ENCODE assay signal across 1 cellular context in genomic region chr20:64101731-64102621, GRCh38.
A peak's percentile ranks its signal among the peaks of the same experiment; 100 is the strongest.
TF ChIP-seq lines count a peak whose summit lies in the region.

No MANE protein-coding gene starts in this region.

TF ChIP-seq in HepG2, 621 proteins besides CTCF, POLR2A, EP300 and RAD21 (continued from another document and continues in another):
- TF ChIP-seq, protein P1, sequence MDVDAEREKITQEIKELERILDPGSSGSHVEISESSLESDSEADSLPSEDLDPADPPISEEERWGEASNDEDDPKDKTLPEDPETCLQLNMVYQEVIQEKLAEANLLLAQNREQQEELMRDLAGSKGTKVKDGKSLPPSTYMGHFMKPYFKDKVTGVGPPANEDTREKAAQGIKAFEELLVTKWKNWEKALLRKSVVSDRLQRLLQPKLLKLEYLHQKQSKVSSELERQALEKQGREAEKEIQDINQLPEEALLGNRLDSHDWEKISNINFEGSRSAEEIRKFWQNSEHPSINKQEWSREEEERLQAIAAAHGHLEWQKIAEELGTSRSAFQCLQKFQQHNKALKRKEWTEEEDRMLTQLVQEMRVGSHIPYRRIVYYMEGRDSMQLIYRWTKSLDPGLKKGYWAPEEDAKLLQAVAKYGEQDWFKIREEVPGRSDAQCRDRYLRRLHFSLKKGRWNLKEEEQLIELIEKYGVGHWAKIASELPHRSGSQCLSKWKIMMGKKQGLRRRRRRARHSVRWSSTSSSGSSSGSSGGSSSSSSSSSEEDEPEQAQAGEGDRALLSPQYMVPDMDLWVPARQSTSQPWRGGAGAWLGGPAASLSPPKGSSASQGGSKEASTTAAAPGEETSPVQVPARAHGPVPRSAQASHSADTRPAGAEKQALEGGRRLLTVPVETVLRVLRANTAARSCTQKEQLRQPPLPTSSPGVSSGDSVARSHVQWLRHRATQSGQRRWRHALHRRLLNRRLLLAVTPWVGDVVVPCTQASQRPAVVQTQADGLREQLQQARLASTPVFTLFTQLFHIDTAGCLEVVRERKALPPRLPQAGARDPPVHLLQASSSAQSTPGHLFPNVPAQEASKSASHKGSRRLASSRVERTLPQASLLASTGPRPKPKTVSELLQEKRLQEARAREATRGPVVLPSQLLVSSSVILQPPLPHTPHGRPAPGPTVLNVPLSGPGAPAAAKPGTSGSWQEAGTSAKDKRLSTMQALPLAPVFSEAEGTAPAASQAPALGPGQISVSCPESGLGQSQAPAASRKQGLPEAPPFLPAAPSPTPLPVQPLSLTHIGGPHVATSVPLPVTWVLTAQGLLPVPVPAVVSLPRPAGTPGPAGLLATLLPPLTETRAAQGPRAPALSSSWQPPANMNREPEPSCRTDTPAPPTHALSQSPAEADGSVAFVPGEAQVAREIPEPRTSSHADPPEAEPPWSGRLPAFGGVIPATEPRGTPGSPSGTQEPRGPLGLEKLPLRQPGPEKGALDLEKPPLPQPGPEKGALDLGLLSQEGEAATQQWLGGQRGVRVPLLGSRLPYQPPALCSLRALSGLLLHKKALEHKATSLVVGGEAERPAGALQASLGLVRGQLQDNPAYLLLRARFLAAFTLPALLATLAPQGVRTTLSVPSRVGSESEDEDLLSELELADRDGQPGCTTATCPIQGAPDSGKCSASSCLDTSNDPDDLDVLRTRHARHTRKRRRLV (CRISPR knock-in tag; IDR thresholded peaks at IDR 0.05): no peak
- no peak; the same call in 1 of the 2 replicates for TF ChIP-seq ZNF598 (CRISPR knock-in tag; IDR thresholded peaks at IDR 0.05; ENCODE audit: borderline replicate concordance)
- no peak for TF ChIP-seq HMG20A (CRISPR knock-in tag; IDR thresholded peaks at IDR 0.05; ENCODE audit: borderline replicate concordance)
- TF ChIP-seq JUND (CRISPR knock-in tag; IDR thresholded peaks at IDR 0.05): no peak
- peak; percentile 37; the same call in 1 of the 2 replicates for TF ChIP-seq SUZ12 (IDR thresholded peaks at IDR 0.05; ENCODE audit: low read depth, low read length)
- no peak for TF ChIP-seq KLF12 (CRISPR knock-in tag; IDR thresholded peaks at IDR 0.05; ENCODE audit: borderline replicate concordance)
- no peak for TF ChIP-seq FIP1L1 (IDR thresholded peaks at IDR 0.05; ENCODE audit: borderline replicate concordance, insufficient read depth, low read depth, low read length)
- 0 out of 2 replicates have a peak, but pooled peaks have one; percentile 66 for TF ChIP-seq ZXDC (CRISPR knock-in tag; IDR thresholded peaks at IDR 0.05)
- no peak for TF ChIP-seq ZFYVE20 (CRISPR knock-in tag; IDR thresholded peaks at IDR 0.05; ENCODE audit: borderline replicate concordance, low read depth)
- no peak for TF ChIP-seq SAP130 (CRISPR knock-in tag; IDR thresholded peaks at IDR 0.05; ENCODE audit: low read depth)
- no peak for TF ChIP-seq ATRX (CRISPR knock-in tag; IDR thresholded peaks at IDR 0.05; ENCODE audit: borderline replicate concordance)
- TF ChIP-seq PHF20 (CRISPR knock-in tag; IDR thresholded peaks at IDR 0.05): no peak; the same call in 1 of the 2 replicates
- no peak for TF ChIP-seq POLR2AphosphoS5 (IDR thresholded peaks at IDR 0.05; ENCODE audit: low read depth, low read length)
- no peak for TF ChIP-seq GFI1 (CRISPR knock-in tag; IDR thresholded peaks at IDR 0.05; ENCODE audit: borderline replicate concordance)
- no peak for TF ChIP-seq ZMYM2 (CRISPR knock-in tag; IDR thresholded peaks at IDR 0.05)
- TF ChIP-seq SMARCC2 (IDR thresholded peaks at IDR 0.05): no peak
- TF ChIP-seq SNRNP70 (IDR thresholded peaks at IDR 0.05; ENCODE audit: low read depth, low read length): no peak
- TF ChIP-seq ZNF382 (CRISPR knock-in tag; IDR thresholded peaks at IDR 0.05; ENCODE audit: borderline replicate concordance): no peak
- TF ChIP-seq ZNF816 (CRISPR knock-in tag; IDR thresholded peaks at IDR 0.05; ENCODE audit: borderline replicate concordance): no peak
- no peak for TF ChIP-seq SETDB1 (CRISPR knock-in tag; IDR thresholded peaks at IDR 0.05; ENCODE audit: borderline replicate concordance)
- TF ChIP-seq HHEX (CRISPR knock-in tag; IDR thresholded peaks at IDR 0.05): no peak
- no peak for TF ChIP-seq PRDM10 (CRISPR knock-in tag; IDR thresholded peaks at IDR 0.05; ENCODE audit: low read depth)
- TF ChIP-seq ZNF12 (CRISPR knock-in tag; IDR thresholded peaks at IDR 0.05): no peak
- TF ChIP-seq, protein P2, sequence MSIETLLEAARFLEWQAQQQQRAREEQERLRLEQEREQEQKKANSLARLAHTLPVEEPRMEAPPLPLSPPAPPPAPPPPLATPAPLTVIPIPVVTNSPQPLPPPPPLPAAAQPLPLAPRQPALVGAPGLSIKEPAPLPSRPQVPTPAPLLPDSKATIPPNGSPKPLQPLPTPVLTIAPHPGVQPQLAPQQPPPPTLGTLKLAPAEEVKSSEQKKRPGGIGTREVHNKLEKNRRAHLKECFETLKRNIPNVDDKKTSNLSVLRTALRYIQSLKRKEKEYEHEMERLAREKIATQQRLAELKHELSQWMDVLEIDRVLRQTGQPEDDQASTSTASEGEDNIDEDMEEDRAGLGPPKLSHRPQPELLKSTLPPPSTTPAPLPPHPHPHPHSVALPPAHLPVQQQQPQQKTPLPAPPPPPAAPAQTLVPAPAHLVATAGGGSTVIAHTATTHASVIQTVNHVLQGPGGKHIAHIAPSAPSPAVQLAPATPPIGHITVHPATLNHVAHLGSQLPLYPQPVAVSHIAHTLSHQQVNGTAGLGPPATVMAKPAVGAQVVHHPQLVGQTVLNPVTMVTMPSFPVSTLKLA (IDR thresholded peaks at IDR 0.05): no peak
- no peak for TF ChIP-seq DMAP1 (CRISPR knock-in tag; IDR thresholded peaks at IDR 0.05)
- TF ChIP-seq TFAP4 (IDR thresholded peaks at IDR 0.05; ENCODE audit: borderline replicate concordance, low read depth): no peak
- TF ChIP-seq, protein P3, sequence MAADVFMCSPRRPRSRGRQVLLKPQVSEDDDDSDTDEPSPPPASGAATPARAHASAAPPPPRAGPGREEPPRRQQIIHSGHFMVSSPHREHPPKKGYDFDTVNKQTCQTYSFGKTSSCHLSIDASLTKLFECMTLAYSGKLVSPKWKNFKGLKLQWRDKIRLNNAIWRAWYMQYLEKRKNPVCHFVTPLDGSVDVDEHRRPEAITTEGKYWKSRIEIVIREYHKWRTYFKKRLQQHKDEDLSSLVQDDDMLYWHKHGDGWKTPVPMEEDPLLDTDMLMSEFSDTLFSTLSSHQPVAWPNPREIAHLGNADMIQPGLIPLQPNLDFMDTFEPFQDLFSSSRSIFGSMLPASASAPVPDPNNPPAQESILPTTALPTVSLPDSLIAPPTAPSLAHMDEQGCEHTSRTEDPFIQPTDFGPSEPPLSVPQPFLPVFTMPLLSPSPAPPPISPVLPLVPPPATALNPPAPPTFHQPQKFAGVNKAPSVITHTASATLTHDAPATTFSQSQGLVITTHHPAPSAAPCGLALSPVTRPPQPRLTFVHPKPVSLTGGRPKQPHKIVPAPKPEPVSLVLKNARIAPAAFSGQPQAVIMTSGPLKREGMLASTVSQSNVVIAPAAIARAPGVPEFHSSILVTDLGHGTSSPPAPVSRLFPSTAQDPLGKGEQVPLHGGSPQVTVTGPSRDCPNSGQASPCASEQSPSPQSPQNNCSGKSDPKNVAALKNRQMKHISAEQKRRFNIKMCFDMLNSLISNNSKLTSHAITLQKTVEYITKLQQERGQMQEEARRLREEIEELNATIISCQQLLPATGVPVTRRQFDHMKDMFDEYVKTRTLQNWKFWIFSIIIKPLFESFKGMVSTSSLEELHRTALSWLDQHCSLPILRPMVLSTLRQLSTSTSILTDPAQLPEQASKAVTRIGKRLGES (CRISPR knock-in tag; IDR thresholded peaks at IDR 0.05; ENCODE audit: borderline replicate concordance): no peak
- no peak for TF ChIP-seq ZNF530 (CRISPR knock-in tag; IDR thresholded peaks at IDR 0.05; ENCODE audit: low read depth)
- TF ChIP-seq GATA4 (IDR thresholded peaks at IDR 0.05; ENCODE audit: borderline replicate concordance, low read depth): peak; percentile 29; the same call in 1 of the 2 replicates
- TF ChIP-seq ZNF615 (CRISPR knock-in tag; IDR thresholded peaks at IDR 0.05; ENCODE audit: borderline replicate concordance): no peak
- TF ChIP-seq ZNF20 (CRISPR knock-in tag; IDR thresholded peaks at IDR 0.05): no peak
- TF ChIP-seq AKAP8 (CRISPR knock-in tag; IDR thresholded peaks at IDR 0.05): no peak
- peak; percentile 92 to 93 for TF ChIP-seq HMGXB4 (CRISPR knock-in tag; IDR thresholded peaks at IDR 0.05; ENCODE audit: borderline replicate concordance in 1 of 2, low read depth in 1 of 2)
- TF ChIP-seq ZNF274 (CRISPR knock-in tag; IDR thresholded peaks at IDR 0.05): peak; percentile 76; the same call in 1 of the 2 replicates
- no peak for TF ChIP-seq ZNF292 (CRISPR knock-in tag; IDR thresholded peaks at IDR 0.05; ENCODE audit: borderline replicate concordance, low read depth)
- no peak for TF ChIP-seq ZNF850 (CRISPR knock-in tag; conservative IDR thresholded peaks at IDR 0.05)
- TF ChIP-seq MED1 (CRISPR knock-in tag; IDR thresholded peaks at IDR 0.05): no peak
- TF ChIP-seq PBX2 (CRISPR knock-in tag; IDR thresholded peaks at IDR 0.05): no peak
- no peak for TF ChIP-seq FOXA3 (CRISPR knock-in tag; IDR thresholded peaks at IDR 0.05)
- no peak for TF ChIP-seq NCOA2 (CRISPR knock-in tag; IDR thresholded peaks at IDR 0.05)
- TF ChIP-seq ZNF230 (CRISPR knock-in tag; IDR thresholded peaks at IDR 0.05): no peak
- no peak for TF ChIP-seq EHMT2 (IDR thresholded peaks at IDR 0.05; ENCODE audit: borderline replicate concordance, low read depth, low read length)
- peak; percentile 49; the same call in 1 of the 2 replicates for TF ChIP-seq HOXA3 (CRISPR knock-in tag; IDR thresholded peaks at IDR 0.05)
- TF ChIP-seq NFRKB (IDR thresholded peaks at IDR 0.05): no peak
- TF ChIP-seq ZNF678 (CRISPR knock-in tag; IDR thresholded peaks at IDR 0.05): no peak
- TF ChIP-seq FOXK2 (IDR thresholded peaks at IDR 0.05): no peak
- TF ChIP-seq IKZF1 (IDR thresholded peaks at IDR 0.05): no peak
